1 cellular context compared by ENCODE assay signal in the genomic region with DNA sequence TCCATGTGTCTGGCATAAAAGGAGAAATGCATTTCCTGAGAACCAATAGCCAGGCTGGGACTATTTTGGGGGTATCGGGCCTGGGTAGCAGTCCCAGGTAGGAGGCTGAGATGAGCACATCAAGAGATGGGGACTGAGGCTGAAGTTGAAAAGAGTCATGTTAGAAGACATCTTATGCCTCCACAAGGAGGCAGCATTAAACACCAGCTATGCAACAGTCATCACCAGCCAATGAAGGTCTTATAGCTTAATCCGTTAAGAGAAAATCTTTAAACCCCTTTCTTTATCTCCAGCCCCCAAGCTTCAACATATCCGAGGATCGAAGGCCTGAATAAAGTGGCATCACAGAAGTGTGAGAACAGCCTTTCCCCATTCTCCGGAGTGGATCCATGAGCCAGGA.
TF ChIP-seq lines count a peak whose summit lies in the region.

No MANE protein-coding gene starts in this region.

TF ChIP-seq in SK-N-SH treated with all-trans-retinoic acid at 6 μM for 48 hours, 23 proteins besides CTCF, POLR2A, EP300 and RAD21 (continued from another document):
- TF ChIP-seq ZNF70 (CRISPR knock-in tag; IDR thresholded peaks at IDR 0.05) (no peak), OSR1 (CRISPR knock-in tag; IDR thresholded peaks at IDR 0.05) (no peak)
